ENCODE assay signal across 24 cellular contexts in the genomic region with DNA sequence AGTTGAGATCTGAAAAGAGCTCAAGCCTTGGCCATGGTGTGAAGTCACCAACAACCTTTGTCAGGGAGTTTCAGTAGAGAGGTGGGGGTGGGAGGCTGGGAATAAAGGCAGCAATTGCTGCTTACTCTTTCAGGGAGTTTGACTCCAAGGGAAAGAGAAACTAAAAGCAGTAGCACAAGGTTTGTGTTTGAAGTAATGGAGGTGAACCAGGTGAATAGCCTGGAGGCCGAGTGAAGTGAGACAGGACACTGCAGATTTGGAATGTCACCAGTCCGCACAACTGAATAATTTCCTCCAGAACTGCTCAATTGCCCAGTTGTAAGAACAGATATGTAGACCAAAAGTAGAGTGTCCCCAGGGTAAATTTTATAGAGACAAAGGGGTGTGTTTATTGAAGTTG. TPM values are rescaled to one million over a fixed set of nuclear protein-coding genes. Genes with fewer than 3 reads are reported as not detected.
"Had no signal": no experiment of that assay in that cellular context is flagged by ENCODE, and none has a peak within 500 bp of the region (broad histone marks: within the 10 kb centered on the region; RNA-seq: fewer than 3 reads in every experiment).

No MANE protein-coding gene starts in this region.

- ATAC-seq: esophagus mucosa; left cardiac atrium; left ventricle myocardium superior; naive thymus-derived CD4-positive, alpha-beta T cell; psoas muscle had no signal

- H3K4me1 Mint-ChIP-seq: nephron progenitor cell had no signal

- DNase-seq: effector memory CD4-positive, alpha-beta T cell; glutamatergic neuron; left cardiac atrium; left ventricle myocardium superior; mesendoderm; naive thymus-derived CD4-positive, alpha-beta T cell; nephron progenitor cell; psoas muscle; sigmoid colon; stimulated activated CD4-positive, alpha-beta T cell treated with anti-CD3 and anti-CD28 coated beads, Interleukin-12 subunit alpha, Interleukin-12 subunit beta, amount 100 ng/mL, for 4 hours; stimulated activated naive CD4-positive, alpha-beta T cell; stomach; substantia nigra; upper lobe of left lung; uterus had no signal

- H3K36me3 Mint-ChIP-seq: naive thymus-derived CD4-positive, alpha-beta T cell had no signal

- H3K4me1 ChIP-seq: psoas muscle, sigmoid colon, stomach, upper lobe of left lung, uterus had no signal

- H3K36me3 ChIP-seq: neutrophil, sigmoid colon, stomach, upper lobe of left lung, uterus had no signal

- FAIRE-seq: endometrium, frontal cortex, keratinocyte had no signal

- H3K27ac ChIP-seq: neutrophil, psoas muscle, sigmoid colon, skin epidermis, stomach, upper lobe of left lung, uterus had no signal

- H3K4me3 Mint-ChIP-seq: naive thymus-derived CD4-positive, alpha-beta T cell; nephron progenitor cell had no signal

- H3K9me3 Mint-ChIP-seq: naive thymus-derived CD4-positive, alpha-beta T cell; nephron progenitor cell had no signal

- H3K27ac Mint-ChIP-seq: naive thymus-derived CD4-positive, alpha-beta T cell; nephron progenitor cell had no signal

- H3K27me3 ChIP-seq: sigmoid colon, upper lobe of left lung, uterus had no signal

- H3K4me3 ChIP-seq: psoas muscle, sigmoid colon, skin epidermis, stomach, upper lobe of left lung, uterus had no signal

- H3K9me3 ChIP-seq: neutrophil, psoas muscle, sigmoid colon, stomach, upper lobe of left lung, uterus had no signal

RNA-seq across cellular contexts. Expression of gene CD86, which starts 44.1 kb away (rescaled TPM):
- total RNA-seq: fibroblast of lung, lung microvascular endothelial cell, osteoblast had no signal
